ENCODE assay signal across 9 cellular contexts in the genomic region with DNA sequence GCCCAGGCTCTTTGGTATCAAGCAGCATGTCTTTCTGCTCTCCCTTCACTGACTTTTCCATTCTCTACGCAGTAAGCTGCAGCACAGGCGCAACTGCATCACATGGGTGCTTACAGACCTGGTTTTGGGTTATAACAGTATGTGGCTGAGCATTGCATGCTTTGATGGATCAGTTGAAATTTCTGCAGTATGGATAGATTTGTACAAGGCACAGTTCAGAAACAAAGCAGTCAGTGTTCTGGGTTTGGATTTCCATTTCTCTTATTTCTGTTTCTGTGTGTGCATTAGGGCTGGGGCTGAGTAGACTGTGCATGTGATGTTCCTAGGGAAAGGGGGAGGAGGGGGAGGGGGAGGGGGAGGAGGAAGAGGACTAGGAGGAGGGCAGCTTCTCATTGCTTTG. TPM values are rescaled to one million over a fixed set of nuclear protein-coding genes. Genes with fewer than 3 reads are reported as not detected.
"Had no signal": no experiment of that assay in that cellular context is flagged by ENCODE, and none has a peak within 500 bp of the region (broad histone marks: within the 10 kb centered on the region; RNA-seq: fewer than 3 reads in every experiment).

No MANE protein-coding gene starts in this region.

- DNase-seq: H9, HCEC 1CT, KBM-7 had no signal

- H3K4me3 ChIP-seq: GM23338 had no signal

- H3K27ac ChIP-seq: HL-60, KMS-11 had no signal

- H3K9ac ChIP-seq: KMS-11 had no signal

RNA-seq across cellular contexts. Expression of a gene that starts 4.5 kb away (rescaled TPM):
- total RNA-seq: GM23338, HepG2, HT1080 had no signal
- polyA plus RNA-seq: GM23338, HepG2, IgD-negative memory B cell had no signal
